ENCODE assay signal across 31 cellular contexts in the genomic region with DNA sequence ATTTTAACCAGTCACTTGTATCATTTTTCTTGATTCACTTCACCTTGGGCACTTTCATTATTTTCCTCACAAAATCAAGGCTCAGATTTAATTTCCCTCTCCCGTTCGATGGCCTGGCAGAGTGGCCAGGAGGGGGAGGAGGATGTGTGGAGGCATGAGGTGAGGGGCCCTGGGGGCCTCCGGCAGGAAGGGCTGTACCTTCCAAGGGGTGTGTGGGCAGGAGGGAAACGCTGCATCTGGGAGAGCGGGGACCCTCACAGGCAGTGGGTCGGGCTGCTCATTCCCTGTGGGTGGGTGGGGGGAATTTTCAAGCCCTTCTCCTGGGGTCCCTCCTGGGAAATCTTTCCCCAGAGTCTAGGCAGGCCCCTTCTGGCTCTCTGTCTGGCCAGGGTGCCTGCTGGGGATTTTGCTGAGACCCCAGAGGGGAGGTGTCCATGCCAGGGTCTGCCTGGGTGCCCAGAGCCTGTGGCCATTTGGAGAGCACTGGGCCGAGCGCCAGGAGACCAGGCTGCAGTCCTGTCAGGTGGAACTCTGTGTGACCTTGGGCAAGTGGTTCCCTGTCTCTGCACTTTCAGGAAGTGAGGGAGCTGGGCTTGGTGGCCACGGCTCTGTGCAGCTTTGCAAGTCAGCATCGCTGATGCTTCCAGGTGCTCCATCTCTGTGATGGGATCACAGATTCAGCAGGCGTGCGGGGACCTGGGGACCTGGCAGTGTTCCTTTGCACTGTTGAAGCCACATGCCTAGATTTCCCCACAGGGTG.
"Had no signal": no experiment of that assay in that cellular context is flagged by ENCODE, and none has a peak within 500 bp of the region (broad histone marks: within the 10 kb centered on the region; RNA-seq: fewer than 3 reads in every experiment).

No MANE protein-coding gene starts in this region.

- H3K4me3 Mint-ChIP-seq: activated T-helper 1 cell treated with anti-CD3 and anti-CD28 coated beads, Interleukin-12 subunit alpha, Interleukin-12 subunit beta, Interleukin-2, Interleukin-4 antibody, amounts not matched to agents 30 ng/mL and 10 ng/mL and 1 ng/mL, durations not matched to agents 14 hours and 24 hours and 36 hours; mesothelial cell of epicardium; nephron progenitor cell; T-helper 1 cell treated with Interleukin-12 subunit alpha and Interleukin-12 subunit beta and Interleukin-4 antibody, amounts not matched to agents 30 μg/mL and 1 μg/mL, for 36 hours had no signal

- H3K27me3 ChIP-seq: pancreas, tibial nerve had no signal

- H3K4me1 Mint-ChIP-seq: mesothelial cell of epicardium had no signal

- DNase-seq: activated CD4-positive, alpha-beta T cell treated with anti-CD3 and anti-CD28 coated beads for 48 hours; activated CD4-positive, alpha-beta T cell treated with anti-CD3 and anti-CD28 coated beads, Interleukin-2, amount 50 U/mL, for 48 hours; activated CD8-positive, alpha-beta memory T cell treated with anti-CD3 and anti-CD28 coated beads for 24 hours; activated effector memory CD4-positive, alpha-beta T cell treated with anti-CD3 and anti-CD28 coated beads, Interleukin-2, amount 50 U/mL, for 16 hours; activated naive CD4-positive, alpha-beta T cell treated with anti-CD3 and anti-CD28 coated beads, Interleukin-2, amount 50 U/mL, for 16 hours; activated T-cell treated with anti-CD3 and anti-CD28 coated beads, Interleukin-2, amount 50 U/mL, for 1 hour; amygdala; central memory CD4-positive, alpha-beta T cell; dermis blood vessel endothelial cell; effector CD4-positive, alpha-beta T cell; glutamatergic neuron; islet precursor cell; naive B cell; nephron progenitor cell; nucleus accumbens; sigmoid colon; small intestine; stimulated activated CD4-positive, alpha-beta T cell treated with anti-CD3 and anti-CD28 coated beads, Interleukin-1b, Interleukin-23, amount 100 ng/mL, for 48 hours; stimulated activated naive CD4-positive, alpha-beta T cell; T-helper 9 cell; WERI-Rb-1 had no signal

- H3K4me1 ChIP-seq: breast epithelium, pancreas, prostate gland, sigmoid colon, suprapubic skin, tibial nerve had no signal

- H3K36me3 Mint-ChIP-seq: mesothelial cell of epicardium, naive B cell had no signal

- ATAC-seq: activated CD4-positive, CD25-positive, alpha-beta regulatory T cell treated with anti-CD3 and anti-CD28 coated beads, Interleukin-2, amount 50 U/mL, for 24 hours had no signal

- H3K4me3 ChIP-seq: breast epithelium, pancreas, prostate gland, sigmoid colon, suprapubic skin, tibial nerve had no signal

- H3K36me3 ChIP-seq: breast epithelium, pancreas, prostate gland, sigmoid colon, suprapubic skin, tibial nerve, WERI-Rb-1 had no signal

- H3K9me3 ChIP-seq: breast epithelium, pancreas, prostate gland, sigmoid colon, suprapubic skin, tibial nerve had no signal

- H3K27ac ChIP-seq: breast epithelium, epithelial cell of prostate, pancreas, prostate gland, sigmoid colon, suprapubic skin, tibial nerve, WERI-Rb-1 had no signal

- H3K9me3 Mint-ChIP-seq: activated T-helper 1 cell treated with anti-CD3 and anti-CD28 coated beads, Interleukin-12 subunit alpha, Interleukin-12 subunit beta, Interleukin-2, Interleukin-4 antibody, amounts not matched to agents 30 ng/mL and 10 ng/mL and 1 ng/mL, durations not matched to agents 14 hours and 24 hours and 36 hours; mesothelial cell of epicardium; nephron progenitor cell; T-helper 1 cell treated with Interleukin-12 subunit alpha and Interleukin-12 subunit beta and Interleukin-4 antibody, amounts not matched to agents 30 μg/mL and 1 μg/mL, for 36 hours had no signal

- H3K27ac Mint-ChIP-seq: activated T-helper 1 cell treated with anti-CD3 and anti-CD28 coated beads, Interleukin-12 subunit alpha, Interleukin-12 subunit beta, Interleukin-2, Interleukin-4 antibody, amounts not matched to agents 30 ng/mL and 10 ng/mL and 1 ng/mL, durations not matched to agents 14 hours and 24 hours and 36 hours; mesothelial cell of epicardium; nephron progenitor cell; T-helper 1 cell treated with Interleukin-12 subunit alpha and Interleukin-12 subunit beta and Interleukin-4 antibody, amounts not matched to agents 30 μg/mL and 1 μg/mL, for 36 hours had no signal
